17 cellular contexts compared by ENCODE assay signal in genomic region chr2:9807555-9808305, GRCh38. TPM values are rescaled to one million over a fixed set of nuclear protein-coding genes. Genes with fewer than 3 reads are reported as not detected.
DNase-seq lines count a peak whose midpoint lies in the region; ATAC-seq and TF ChIP-seq lines count a peak whose summit lies in the region.
"Had no signal": no experiment of that assay in that cellular context is flagged by ENCODE, and none has a peak within 500 bp of the region (broad histone marks: within the 10 kb centered on the region; RNA-seq: fewer than 3 reads in every experiment).

No MANE protein-coding gene starts in this region.

- TF ChIP-seq POLR2A in stomach (IDR thresholded peaks at IDR 0.05), result no peak

- no peak overlapping the region for H3K9ac ChIP-seq in SK-N-SH
- H3K9ac ChIP-seq: BLaER1 treated with 17β-estradiol and CSF1 and Interleukin-3, amounts not matched to agents 10 nM and 100 nM; KMS-11 had no signal

- DNase-seq in SK-N-SH (peak; percentile 27), mesenteric fat pad (ENCODE audit: low spot score) (peak; percentile 86), stomach (peak; percentile 23), NCI-H187 treated with DMSO at 0.1 percent for 48 hours (lab: John Stamatoyannopoulos, UW) (no peak), sciatic nerve (ENCODE audit: low spot score) (no peak)
- DNase-seq: DMS153, NCI-H1105, NCI-H1930, NCI-H2171, NCI-H446 treated with DMSO at 0.1 percent for 48 hours, NCI-H82, SIG-M5 had no signal

- CTCF ChIA-PET in SK-N-SH (lab: Yijun Ruan, JAX), result interaction anchor here (0.6 to 9.4 kb wide), 6 partner anchors 9 to 265 kb away, joined by 3 to 257 read pairs (median 5); partner anchors contain the start of gene KLF11

- TF ChIP-seq EP300 in SK-N-SH (IDR thresholded peaks at IDR 0.05; ENCODE audit: borderline replicate concordance in 1 of 2, low read depth in 1 of 2, low read length in 1 of 2), result no peak
- TF ChIP-seq EP300 in stomach (IDR thresholded peaks at IDR 0.05), result no peak

- no peak overlapping the region for H3K27ac ChIP-seq in SK-N-SH (ENCODE audit: low read depth in 2 of 2, low read length in 1 of 2)
- peak overlapping the region; percentile 81 for H3K27ac ChIP-seq in VCaP
- no peak overlapping the region for H3K27ac ChIP-seq in stomach
- H3K27ac ChIP-seq: BLaER1 treated with 17β-estradiol and CSF1 and Interleukin-3, amounts not matched to agents 10 nM and 100 nM; KMS-11 had no signal

- H4K20me1 ChIP-seq in SK-N-SH (ENCODE audit: insufficient read depth), result no peaks in the 10 kb centered on the region
- H4K20me1 ChIP-seq: BLaER1 treated with 17β-estradiol and CSF1 and Interleukin-3, amounts not matched to agents 10 nM and 100 nM had no signal

- no peaks in the 10 kb centered on the region for H3K9me2 ChIP-seq in SK-N-SH

- TF ChIP-seq CTCF in SK-N-SH (IDR thresholded peaks at IDR 0.05), result no peak
- no peak for TF ChIP-seq CTCF in VCaP (conservative IDR thresholded peaks at IDR 0.05)
- no peak for TF ChIP-seq CTCF in stomach (IDR thresholded peaks at IDR 0.05)

- no peaks in the 10 kb centered on the region for H3K36me3 ChIP-seq in SK-N-SH (replicated peaks in 1 of 2; ENCODE audit: control insufficient read depth in 1 of 2, insufficient read depth in 2 of 2, low read length in 1 of 2)
- no peaks in the 10 kb centered on the region for H3K36me3 ChIP-seq in stomach
- H3K36me3 ChIP-seq: BLaER1 treated with 17β-estradiol and CSF1 and Interleukin-3, amounts not matched to agents 10 nM and 100 nM had no signal

- H3K27me3 ChIP-seq in SK-N-SH (ENCODE audit: insufficient read depth) (no peaks in the 10 kb centered on the region), stomach (no peaks in the 10 kb centered on the region)
- H3K27me3 ChIP-seq: BLaER1 treated with 17β-estradiol and CSF1 and Interleukin-3, amounts not matched to agents 10 nM and 100 nM had no signal

- H3K9me3 ChIP-seq in SK-N-SH (no peaks in the 10 kb centered on the region), stomach (no peaks in the 10 kb centered on the region)

- ATAC-seq in SK-N-SH treated with all-trans-retinoic acid at 6 μM for 48 hours, result no peak
- ATAC-seq in HG03175 (IDR thresholded peaks at IDR 0.05; ENCODE audit: unreplicated experiment), result no peak
- ATAC-seq in sciatic nerve, result no peak

- POLR2A ChIA-PET in SK-N-SH (lab: Yijun Ruan, JAX), result no interaction called here

- H3K4me1 ChIP-seq in SK-N-SH (ENCODE audit: control insufficient read depth in 1 of 2, insufficient read depth in 2 of 2, low read depth in 1 of 2, low read length in 1 of 2) (peaks cover 0 to 6% of the 10 kb centered on the region in 2 experiments; a peak in 1 of 4 replicates), stomach (peaks cover 0 to 26% (median 10%) of the 10 kb centered on the region in 4 donors)

- 82% methylated on average over 13 of the region's 13 CpGs for WGBS in SK-N-SH (ENCODE audit: low lambda C conversion rate)
- 89 to 94% (median 91%) methylated on average over 13 of the region's 13 CpGs for WGBS in stomach, 5 donors

- TF ChIP-seq RAD21 in SK-N-SH (IDR thresholded peaks at IDR 0.05; ENCODE audit: low read length), result no peak

- H3K4me3 ChIP-seq in SK-N-SH (ENCODE audit: low read depth in 2 of 2, low read length in 1 of 2) (no peak overlapping the region), stomach (no peak overlapping the region)
- H3K4me3 ChIP-seq: BLaER1 treated with 17β-estradiol and CSF1 and Interleukin-3, amounts not matched to agents 10 nM and 100 nM had no signal

- intact Hi-C loops in stomach (cut with DNase I; ENCODE audit: low total_unique reads) (no loop called here), sciatic nerve (cut with DNase I) (loop anchor here (10.0 kb wide), 1 partner anchor 817 kb away; no protein-coding TSS in a partner anchor)

- H3K79me2 ChIP-seq in SK-N-SH (ENCODE audit: insufficient read depth), result no peaks in the 10 kb centered on the region

- no peak overlapping the region for H3K4me2 ChIP-seq in SK-N-SH
- H3K4me2 ChIP-seq: BLaER1 treated with 17β-estradiol and CSF1 and Interleukin-3, amounts not matched to agents 10 nM and 100 nM; KMS-11 had no signal

- H2AFZ ChIP-seq in SK-N-SH (ENCODE audit: low read depth), result no peak overlapping the region

- H3F3A ChIP-seq in SK-N-SH (replicated peaks; ENCODE audit: insufficient read depth), result no peaks in the 10 kb centered on the region

TF ChIP-seq in SK-N-SH, 30 proteins besides CTCF, POLR2A, EP300 and RAD21:
- no peak for TF ChIP-seq FOXM1 (IDR thresholded peaks at IDR 0.05; ENCODE audit: low read depth)
- TF ChIP-seq, protein P1, sequence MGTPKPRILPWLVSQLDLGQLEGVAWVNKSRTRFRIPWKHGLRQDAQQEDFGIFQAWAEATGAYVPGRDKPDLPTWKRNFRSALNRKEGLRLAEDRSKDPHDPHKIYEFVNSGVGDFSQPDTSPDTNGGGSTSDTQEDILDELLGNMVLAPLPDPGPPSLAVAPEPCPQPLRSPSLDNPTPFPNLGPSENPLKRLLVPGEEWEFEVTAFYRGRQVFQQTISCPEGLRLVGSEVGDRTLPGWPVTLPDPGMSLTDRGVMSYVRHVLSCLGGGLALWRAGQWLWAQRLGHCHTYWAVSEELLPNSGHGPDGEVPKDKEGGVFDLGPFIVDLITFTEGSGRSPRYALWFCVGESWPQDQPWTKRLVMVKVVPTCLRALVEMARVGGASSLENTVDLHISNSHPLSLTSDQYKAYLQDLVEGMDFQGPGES (IDR thresholded peaks at IDR 0.05; ENCODE audit: low read depth, low read length), result no peak
- TF ChIP-seq GATA2 (CRISPR knock-in tag; IDR thresholded peaks at IDR 0.05), result no peak

TF ChIP-seq in SK-N-SH treated with all-trans-retinoic acid at 6 μM for 48 hours, 23 proteins besides CTCF, POLR2A, EP300 and RAD21:
- TF ChIP-seq RARB (CRISPR knock-in tag; IDR thresholded peaks at IDR 0.05) (no peak), ZFP30 (CRISPR knock-in tag; IDR thresholded peaks at IDR 0.05) (no peak), ZFP3 (CRISPR knock-in tag; IDR thresholded peaks at IDR 0.05) (no peak), POU6F1 (CRISPR knock-in tag; IDR thresholded peaks at IDR 0.05; ENCODE audit: borderline replicate concordance, low read depth) (no peak), GLIS3 (CRISPR knock-in tag; IDR thresholded peaks at IDR 0.05) (no peak), ZNF70 (CRISPR knock-in tag; IDR thresholded peaks at IDR 0.05) (no peak), TOX (CRISPR knock-in tag; IDR thresholded peaks at IDR 0.05; ENCODE audit: borderline replicate concordance) (no peak), ZNF565 (CRISPR knock-in tag; conservative IDR thresholded peaks at IDR 0.05; ENCODE audit: low read depth) (no peak), CREB5 (CRISPR knock-in tag; IDR thresholded peaks at IDR 0.05; ENCODE audit: low read depth) (no peak), ZNF8 (CRISPR knock-in tag; IDR thresholded peaks at IDR 0.05) (no peak), BACH2 (CRISPR knock-in tag; IDR thresholded peaks at IDR 0.05; ENCODE audit: borderline replicate concordance) (no peak), TCF4 (CRISPR knock-in tag; IDR thresholded peaks at IDR 0.05; ENCODE audit: borderline replicate concordance) (no peak), CSDC2 (CRISPR knock-in tag; IDR thresholded peaks at IDR 0.05) (no peak)
- TF ChIP-seq, protein P2, sequence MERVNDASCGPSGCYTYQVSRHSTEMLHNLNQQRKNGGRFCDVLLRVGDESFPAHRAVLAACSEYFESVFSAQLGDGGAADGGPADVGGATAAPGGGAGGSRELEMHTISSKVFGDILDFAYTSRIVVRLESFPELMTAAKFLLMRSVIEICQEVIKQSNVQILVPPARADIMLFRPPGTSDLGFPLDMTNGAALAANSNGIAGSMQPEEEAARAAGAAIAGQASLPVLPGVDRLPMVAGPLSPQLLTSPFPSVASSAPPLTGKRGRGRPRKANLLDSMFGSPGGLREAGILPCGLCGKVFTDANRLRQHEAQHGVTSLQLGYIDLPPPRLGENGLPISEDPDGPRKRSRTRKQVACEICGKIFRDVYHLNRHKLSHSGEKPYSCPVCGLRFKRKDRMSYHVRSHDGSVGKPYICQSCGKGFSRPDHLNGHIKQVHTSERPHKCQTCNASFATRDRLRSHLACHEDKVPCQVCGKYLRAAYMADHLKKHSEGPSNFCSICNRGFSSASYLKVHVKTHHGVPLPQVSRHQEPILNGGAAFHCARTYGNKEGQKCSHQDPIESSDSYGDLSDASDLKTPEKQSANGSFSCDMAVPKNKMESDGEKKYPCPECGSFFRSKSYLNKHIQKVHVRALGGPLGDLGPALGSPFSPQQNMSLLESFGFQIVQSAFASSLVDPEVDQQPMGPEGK (CRISPR knock-in tag; IDR thresholded peaks at IDR 0.05; ENCODE audit: borderline replicate concordance), result no peak

RNA-seq across cellular contexts. Expression of gene TAF1B, which starts 35.5 kb away (rescaled TPM):
- polyA plus RNA-seq in SK-N-SH (2012; rRNA removed) (7.8 and 8.3 TPM in 2 replicates), stomach (1 to 10 TPM; 3.8 to 6.4 (median 6.2) TPM)
- 10.9 and 13.0 TPM in 2 replicates for polyA plus RNA-seq in SK-N-SH (2012; cell fraction: cytosol; rRNA removed)
- polyA plus RNA-seq in SK-N-SH (2012; cell fraction: nucleus; rRNA removed), result 5.7 and 11.1 TPM in 2 replicates
- total RNA-seq in mesenteric fat pad (31.2 TPM), stomach (10 to 100 TPM in 3 of 5 donors, 1 to 10 TPM in 2; 5.8 to 34.6 (median 20.7) TPM), sciatic nerve (26.1 TPM)

Comparison
In these comparisons a context has a peak if more than half of its experiments do, and no peak if none do; other contexts are left out.
1. DNase-seq: peak in SK-N-SH (single experiment), mesenteric fat pad (single experiment) and stomach (single experiment); none in NCI-H187 treated with DMSO at 0.1 percent for 48 hours (single experiment) and sciatic nerve (single experiment).